12 cellular contexts compared by ENCODE assay signal in genomic region chr2:237604960-237605359, GRCh38. TPM values are rescaled to one million over a fixed set of nuclear protein-coding genes. Genes with fewer than 3 reads are reported as not detected.
DNase-seq lines count a peak whose midpoint lies in the region; ATAC-seq and TF ChIP-seq lines count a peak whose summit lies in the region.
"Had no signal": no experiment of that assay in that cellular context is flagged by ENCODE, and none has a peak within 500 bp of the region (broad histone marks: within the 10 kb centered on the region; RNA-seq: fewer than 3 reads in every experiment).

No MANE protein-coding gene starts in this region.

- peaks cover 23% of the 10 kb centered on the region for H3K4me1 Mint-ChIP-seq in T-helper 17 cell

- peak; percentile 55 for TF ChIP-seq CTCF in AG09309 (IDR thresholded peaks at IDR 0.05; ENCODE audit: control insufficient read depth, insufficient read depth, low read depth, low read length, missing control alignments)

- no peak for ATAC-seq in T-helper 17 cell
- no peak for ATAC-seq in HG02884 (IDR thresholded peaks at IDR 0.05; ENCODE audit: unreplicated experiment)

- no peaks in the 10 kb centered on the region for H3K9me3 ChIP-seq in T-helper 17 cell (ENCODE audit: control insufficient read depth, low read length, poor library complexity, severe bottlenecking)

- no peak for DNase-seq in AG09309 (ENCODE audit: low read depth)
- DNase-seq in EH (ENCODE audit: low read depth): peak; percentile 56
- no peak for DNase-seq in T-helper 17 cell
- DNase-seq in kidney tubule cell (ENCODE audit: low spot score): peak; percentile 42
- no peak for DNase-seq in NCI-H345 treated with DMSO at 0.1 percent for 48 hours (lab: John Stamatoyannopoulos, UW; ENCODE audit: unreplicated experiment)
- no peak for DNase-seq in OCI-M2 (lab: John Stamatoyannopoulos, UW; ENCODE audit: unreplicated experiment)
- DNase-seq in MV-4-11 (lab: John Stamatoyannopoulos, UW): no peak
- DNase-seq: activated CD4-positive, CD25-positive, alpha-beta regulatory T cell; central memory CD4-positive, alpha-beta T cell; NCI-H1694 treated with DMSO at 0.1 percent for 48 hours had no signal

- H3K27me3 Mint-ChIP-seq in T-helper 17 cell: peaks cover 15% of the 10 kb centered on the region

- peak overlapping the region; percentile 97 for H3K27ac Mint-ChIP-seq in T-helper 17 cell

- H3K36me3 Mint-ChIP-seq in T-helper 17 cell (ENCODE audit: low read depth): peaks cover 3% of the 10 kb centered on the region

- no peak overlapping the region for H3K4me3 ChIP-seq in AG09309 (ENCODE audit: control insufficient read depth, low read depth, low read length)

- no peak overlapping the region for H3K4me3 Mint-ChIP-seq in T-helper 17 cell

RNA-seq across cellular contexts. Expression of gene RAB17, which starts 14.4 kb away (rescaled TPM):
- not detected for total RNA-seq in T-helper 17 cell

RNA-seq across cellular contexts. Expression of gene LRRFIP1, which starts 22.4 kb away (rescaled TPM):
- 100 to 1,000 TPM; 175 to 225 TPM for total RNA-seq in T-helper 17 cell

RNA-seq across cellular contexts. Expression of gene PRLH, which starts 38.6 kb away (rescaled TPM):
- total RNA-seq in T-helper 17 cell: not detected
- total RNA-seq: urinary bladder had no signal

Comparison
In these comparisons a context has a peak if more than half of its experiments do, and no peak if none do; other contexts are left out.
1. DNase-seq: peak in EH (single experiment) and kidney tubule cell (single experiment); none in AG09309 (single experiment), T-helper 17 cell (0 of 3), NCI-H345 treated with DMSO at 0.1 percent for 48 hours (single experiment), OCI-M2 (single experiment) and MV-4-11 (single experiment).